9 cellular contexts compared by ENCODE assay signal in genomic region chr7:158814637-158815036, GRCh38. TPM values are rescaled to one million over a fixed set of nuclear protein-coding genes. Genes with fewer than 3 reads are reported as not detected.
DNase-seq lines count a peak whose midpoint lies in the region; ATAC-seq, FAIRE-seq and TF ChIP-seq lines count a peak whose summit lies in the region.
"Had no signal": no experiment of that assay in that cellular context is flagged by ENCODE, and none has a peak within 500 bp of the region (broad histone marks: within the 10 kb centered on the region; RNA-seq: fewer than 3 reads in every experiment).

No MANE protein-coding gene starts in this region.

- no peak overlapping the region for H3K4me3 ChIP-seq in mammary epithelial cell (replicated peaks in 1 of 3; ENCODE audit: insufficient read depth in 1 of 3, low read depth in 2 of 3, low read length in 3 of 3)
- H3K4me3 ChIP-seq in iPS-20b (ENCODE audit: low read length): no peak overlapping the region
- H3K4me3 ChIP-seq in thyroid gland (replicated peaks in 1 of 3): no peak overlapping the region
- H3K4me3 ChIP-seq: ovary had no signal

- no peaks in the 10 kb centered on the region for H3K27me3 Mint-ChIP-seq in MCF 10A (ENCODE audit: insufficient read depth, unreplicated experiment)
- H3K27me3 Mint-ChIP-seq in activated CD4-positive, alpha-beta T cell treated with anti-CD3 and anti-CD28 coated beads, Interleukin-2, amount 10 ng/mL, durations not matched to agents 7 days and 5 days: no peaks in the 10 kb centered on the region

- BruUV-seq in MCF 10A (replicated peaks; lab: Mats Ljungman, UMichigan): no TSS peak
- BruUV-seq in mammary epithelial cell (replicated peaks; lab: Mats Ljungman, UMichigan): no TSS peak

- dilution Hi-C loops in mammary epithelial cell (cut with HindIII; ENCODE audit: low sequenced_read_pairs): no loop called here

- H3K4me1 Mint-ChIP-seq in MCF 10A (ENCODE audit: insufficient read depth, unreplicated experiment): peaks cover 82% of the 10 kb centered on the region
- peaks cover 97% of the 10 kb centered on the region for H3K4me1 Mint-ChIP-seq in activated CD4-positive, alpha-beta T cell treated with anti-CD3 and anti-CD28 coated beads, Interleukin-2, amount 10 ng/mL, durations not matched to agents 7 days and 5 days

- H3K27me3 ChIP-seq in mammary epithelial cell (ENCODE audit: insufficient read depth, low read length) (no peaks in the 10 kb centered on the region), iPS-20b (ENCODE audit: insufficient read depth, low read length) (no peaks in the 10 kb centered on the region), thyroid gland (no peaks in the 10 kb centered on the region)
- H3K27me3 ChIP-seq: ovary had no signal

- in situ Hi-C loops in mammary epithelial cell (cut with MboI; ENCODE audit: low sequenced_read_pairs in 2 of 2): no loop called here

- no peak for FAIRE-seq in urothelium cell line (lab: Jason Lieb, UNC)

- CTCF ChIA-PET in MCF 10A (lab: Yijun Ruan, JAX) (interaction anchor here (0.5 to 0.7 kb wide), 2 partner anchors 55 to 161 kb away, joined by 3 to 5 read pairs; no protein-coding TSS in a partner anchor), mammary epithelial cell (lab: Charles Lee; ENCODE audit: low non-redundant PET) (no interaction called here)
- CTCF ChIA-PET in activated CD4-positive, alpha-beta T cell treated with anti-CD3 and anti-CD28 coated beads, Interleukin-2, amount 10 ng/mL, durations not matched to agents 7 days and 5 days (lab: Charles Lee): interaction anchor here (1.3 to 1.9 kb wide), 4 partner anchors 10 to 100 kb away, joined by 3 to 8 read pairs (median 4); no protein-coding TSS in a partner anchor

- H3K36me3 ChIP-seq in mammary epithelial cell (ENCODE audit: insufficient read depth, low read length): peaks cover 2% of the 10 kb centered on the region
- H3K36me3 ChIP-seq in iPS-20b (ENCODE audit: insufficient read depth, low read depth, low read length): no peaks in the 10 kb centered on the region
- H3K36me3 ChIP-seq in thyroid gland: no peaks in the 10 kb centered on the region
- H3K36me3 ChIP-seq: ovary had no signal

- H3K79me2 ChIP-seq in mammary epithelial cell (ENCODE audit: insufficient read depth, low read length): peaks cover 87% of the 10 kb centered on the region

- peak overlapping the region; percentile 99 for H3K27ac Mint-ChIP-seq in MCF 10A (ENCODE audit: low read depth, unreplicated experiment)
- peak overlapping the region; percentile 91 for H3K27ac Mint-ChIP-seq in activated CD4-positive, alpha-beta T cell treated with anti-CD3 and anti-CD28 coated beads, Interleukin-2, amount 10 ng/mL, durations not matched to agents 7 days and 5 days

- no peak for TF ChIP-seq CTCF in MCF 10A (IDR thresholded peaks at IDR 0.05; ENCODE audit: unreplicated experiment)
- no peak for TF ChIP-seq CTCF in mammary epithelial cell (conservative IDR thresholded peaks at IDR 0.05 in 1 of 2, IDR thresholded peaks at IDR 0.05 in 1 of 2; ENCODE audit: extremely low read depth in 1 of 2, insufficient read depth in 1 of 2, low read depth in 1 of 2, low read length in 2 of 2)
- TF ChIP-seq CTCF in thyroid gland (IDR thresholded peaks at IDR 0.05): no peak

- DNase-seq in MCF 10A (ENCODE audit: unreplicated experiment) (no peak), mammary epithelial cell (no peak), thyroid gland (no peak), SKM-1 treated with dmso at 0.1 percent for 144 hours (lab: John Stamatoyannopoulos, UW; ENCODE audit: unreplicated experiment) (no peak), urothelium cell line (ENCODE audit: low spot score) (no peak)
- peak; percentile 66 for DNase-seq in activated CD4-positive, alpha-beta T cell treated with anti-CD3 and anti-CD28 coated beads, Interleukin-2, amount 10 ng/mL, durations not matched to agents 7 days and 5 days
- DNase-seq: ovary had no signal

- intact Hi-C loops in MCF 10A (cut with micrococcal nuclease): loop anchor here (5.0 kb wide), 1 partner anchor 43 kb away; the partner anchor contains the start of gene DYNC2I1
- intact Hi-C loops in mammary epithelial cell (cut with micrococcal nuclease): no loop called here
- intact Hi-C loops in thyroid gland (cut with DNase I): no loop called here

- H3K9ac ChIP-seq in mammary epithelial cell (ENCODE audit: insufficient read depth, low read length) (no peak overlapping the region), iPS-20b (ENCODE audit: low read depth, low read length) (peak overlapping the region; percentile 4; the same call in 1 of the 2 replicates)

- H3K27ac ChIP-seq in mammary epithelial cell (ENCODE audit: insufficient read depth, low read depth, low read length) (no peak overlapping the region), iPS-20b (ENCODE audit: low read length) (no peak overlapping the region), thyroid gland (peak overlapping the region in 2 of 3 donors; percentile 27 to 92)

- no peak for TF ChIP-seq POLR2A in thyroid gland (IDR thresholded peaks at IDR 0.05)

- no peak for ATAC-seq in HG02571 (IDR thresholded peaks at IDR 0.05; ENCODE audit: unreplicated experiment)

- H3K4me1 ChIP-seq in mammary epithelial cell (ENCODE audit: insufficient read depth, low read length) (peaks cover 58% of the 10 kb centered on the region), iPS-20b (ENCODE audit: insufficient read depth, low read length) (peaks cover 36% of the 10 kb centered on the region), thyroid gland (peaks cover 38 to 70% of the 10 kb centered on the region in 2 donors)

- no peaks in the 10 kb centered on the region for H4K20me1 ChIP-seq in mammary epithelial cell (ENCODE audit: insufficient read depth, low read length)

- no peaks in the 10 kb centered on the region for H3K9me3 Mint-ChIP-seq in MCF 10A (ENCODE audit: unreplicated experiment)
- H3K9me3 Mint-ChIP-seq in activated CD4-positive, alpha-beta T cell treated with anti-CD3 and anti-CD28 coated beads, Interleukin-2, amount 10 ng/mL, durations not matched to agents 7 days and 5 days: peaks cover 5% of the 10 kb centered on the region

- 100% methylated on average over 2 of the region's 2 CpGs for WGBS in mammary epithelial cell (ENCODE audit: low coverage, missing lambda C conversion rate)
- 84 to 92% methylated on average over 2 of the region's 2 CpGs for WGBS in thyroid gland, 2 donors

- POLR2A ChIA-PET in MCF 10A (lab: Yijun Ruan, JAX): interaction anchor here (0.8 to 6.4 kb wide), 4 partner anchors 10 to 21 kb away, joined by 3 to 112 read pairs (median 4); partner anchors contain the start of gene ESYT2
- POLR2A ChIA-PET in activated CD4-positive, alpha-beta T cell treated with anti-CD3 and anti-CD28 coated beads, Interleukin-2, amount 10 ng/mL, durations not matched to agents 7 days and 5 days (lab: Charles Lee): no interaction called here

- no peak overlapping the region for H2AFZ ChIP-seq in mammary epithelial cell (ENCODE audit: low read depth, low read length)

- H3K4me2 ChIP-seq in mammary epithelial cell (ENCODE audit: insufficient read depth, low read depth, low read length): no peak overlapping the region

- no peaks in the 10 kb centered on the region for H3K9me3 ChIP-seq in mammary epithelial cell (replicated peaks; ENCODE audit: insufficient read depth, low read length)
- no peaks in the 10 kb centered on the region for H3K9me3 ChIP-seq in iPS-20b (ENCODE audit: insufficient read depth, low read depth, low read length)
- H3K9me3 ChIP-seq in thyroid gland: no peaks in the 10 kb centered on the region
- H3K9me3 ChIP-seq: ovary had no signal

- H3K36me3 Mint-ChIP-seq in MCF 10A (ENCODE audit: insufficient read depth, unreplicated experiment): peaks cover 29% of the 10 kb centered on the region
- H3K36me3 Mint-ChIP-seq in activated CD4-positive, alpha-beta T cell treated with anti-CD3 and anti-CD28 coated beads, Interleukin-2, amount 10 ng/mL, durations not matched to agents 7 days and 5 days (ENCODE audit: low read depth): peaks cover 60% of the 10 kb centered on the region

- H3K4me3 Mint-ChIP-seq in MCF 10A (ENCODE audit: unreplicated experiment): no peak overlapping the region
- peak overlapping the region; percentile 56 for H3K4me3 Mint-ChIP-seq in activated CD4-positive, alpha-beta T cell treated with anti-CD3 and anti-CD28 coated beads, Interleukin-2, amount 10 ng/mL, durations not matched to agents 7 days and 5 days

RNA-seq across cellular contexts. Expression of gene ESYT2, which starts 14.7 kb away (rescaled TPM):
- total RNA-seq in MCF 10A (2022) (74.1 and 78.6 TPM in 2 replicates), mammary epithelial cell (100 to 1,000 TPM in 1 of 2 donors, 10 to 100 TPM in 1; 78.9 to 101 TPM), thyroid gland (100 to 1,000 TPM; 102 to 123 (median 116) TPM)
- 60.5 TPM for polyA plus RNA-seq in mammary epithelial cell
- 84.7 TPM for polyA minus RNA-seq in mammary epithelial cell
- 100 to 1,000 TPM; 116 to 124 TPM for total RNA-seq in activated CD4-positive, alpha-beta T cell treated with anti-CD3 and anti-CD28 coated beads, Interleukin-2, amount 10 ng/mL, durations not matched to agents 7 days and 5 days

RNA-seq across cellular contexts. Expression of gene DYNC2I1, which starts 41.7 kb away (rescaled TPM):
- total RNA-seq in MCF 10A (2022) (14.4 and 16.5 TPM in 2 replicates), mammary epithelial cell (10 to 100 TPM in 1 of 2 donors, 1 to 10 TPM in 1; 5.0 to 18.4 TPM), thyroid gland (10 to 100 TPM; 19.8 to 32.4 (median 28.4) TPM)
- polyA plus RNA-seq in mammary epithelial cell: 10.5 TPM
- polyA minus RNA-seq in mammary epithelial cell: 2.3 TPM
- 10 to 100 TPM; 10.6 to 13.2 TPM for total RNA-seq in activated CD4-positive, alpha-beta T cell treated with anti-CD3 and anti-CD28 coated beads, Interleukin-2, amount 10 ng/mL, durations not matched to agents 7 days and 5 days

Comparison
In these comparisons a context has a peak if more than half of its experiments do, and no peak if none do; other contexts are left out.
1. H3K27ac ChIP-seq: peak in thyroid gland (2 of 3); none in mammary epithelial cell (single experiment) and iPS-20b (single experiment).